Comparison of ENCODE assay signal across 18 cellular contexts in genomic region chr7:128752251-128752650, GRCh38. TPM values are rescaled to one million over a fixed set of nuclear protein-coding genes. Genes with fewer than 3 reads are reported as not detected.
DNase-seq lines count a peak whose midpoint lies in the region; ATAC-seq and TF ChIP-seq lines count a peak whose summit lies in the region.
"Had no signal": no experiment of that assay in that cellular context is flagged by ENCODE, and none has a peak within 500 bp of the region (broad histone marks: within the 10 kb centered on the region; RNA-seq: fewer than 3 reads in every experiment).

No MANE protein-coding gene starts in this region.

- no peak for TF ChIP-seq EP300 in upper lobe of left lung (IDR thresholded peaks at IDR 0.05)

- no peak for TF ChIP-seq POLR2A in upper lobe of left lung (IDR thresholded peaks at IDR 0.05)

- DNase-seq in cardiac muscle cell (ENCODE audit: low read depth in 1 of 2, low spot score in 1 of 2) (no peak), right atrium auricular region (ENCODE audit: low spot score) (no peak), endodermal cell (no peak), left ventricle myocardium inferior (no peak), smooth muscle cell (lab: John Stamatoyannopoulos, UW; ENCODE audit: unreplicated experiment) (no peak), SIG-M5 (lab: John Stamatoyannopoulos, UW) (no peak), upper lobe of left lung (no peak)
- DNase-seq: C1 segment of cervical spinal cord; Caco-2; CD4-positive, alpha-beta memory T cell; DMS153; DND-41; GOT3; HFFc6 had no signal

- no peak overlapping the region for H3K4me3 ChIP-seq in cardiac muscle cell
- H3K4me3 ChIP-seq in right atrium auricular region, result no peak overlapping the region
- H3K4me3 ChIP-seq in endodermal cell (ENCODE audit: low read length), result peak overlapping the region; percentile 26
- peak overlapping the region; percentile 20 for H3K4me3 ChIP-seq in left ventricle myocardium inferior
- no peak overlapping the region for H3K4me3 ChIP-seq in smooth muscle cell
- no peak overlapping the region for H3K4me3 ChIP-seq in upper lobe of left lung
- H3K4me3 ChIP-seq: HAP-1 had no signal

- no peaks in the 10 kb centered on the region for H3K27me3 ChIP-seq in cardiac muscle cell
- no peaks in the 10 kb centered on the region for H3K27me3 ChIP-seq in right atrium auricular region
- no peaks in the 10 kb centered on the region for H3K27me3 ChIP-seq in endodermal cell (ENCODE audit: control insufficient read depth, insufficient read depth, low read length, poor library complexity, severe bottlenecking)
- H3K27me3 ChIP-seq in left ventricle myocardium inferior (ENCODE audit: low read depth), result no peaks in the 10 kb centered on the region
- H3K27me3 ChIP-seq in smooth muscle cell (ENCODE audit: low read depth), result no peaks in the 10 kb centered on the region
- no peaks in the 10 kb centered on the region for H3K27me3 ChIP-seq in upper lobe of left lung

- TF ChIP-seq CTCF in cardiac muscle cell (IDR thresholded peaks at IDR 0.05; ENCODE audit: low read depth, low read length) (no peak), right atrium auricular region (IDR thresholded peaks at IDR 0.05) (no peak), endodermal cell (conservative IDR thresholded peaks at IDR 0.05) (no peak), left ventricle myocardium inferior (IDR thresholded peaks at IDR 0.05; ENCODE audit: borderline replicate concordance) (no peak), smooth muscle cell (IDR thresholded peaks at IDR 0.05; ENCODE audit: borderline replicate concordance, insufficient read depth, poor library complexity, severe bottlenecking) (no peak), upper lobe of left lung (IDR thresholded peaks at IDR 0.05) (no peak)

- H3K27ac ChIP-seq in cardiac muscle cell (peak overlapping the region; percentile 71), right atrium auricular region (peak overlapping the region in 1 of 2 donors; percentile 2), endodermal cell (ENCODE audit: low read depth, low read length) (no peak overlapping the region), left ventricle myocardium inferior (replicated peaks) (peak overlapping the region; percentile 57), smooth muscle cell (ENCODE audit: low read depth) (peak overlapping the region; percentile 43), upper lobe of left lung (no peak overlapping the region)

- peak overlapping the region; percentile 5 for H3K4me2 ChIP-seq in smooth muscle cell

- H3K4me1 ChIP-seq in cardiac muscle cell (ENCODE audit: low read depth) (peaks cover 16% of the 10 kb centered on the region), right atrium auricular region (peaks cover 0 to 38% of the 10 kb centered on the region in 2 donors), endodermal cell (ENCODE audit: control insufficient read depth, insufficient read depth, low read length) (peaks cover 2% of the 10 kb centered on the region), left ventricle myocardium inferior (peaks cover 76% of the 10 kb centered on the region), smooth muscle cell (ENCODE audit: low read depth) (no peaks in the 10 kb centered on the region), upper lobe of left lung (peaks cover 0 to 13% (median 9%) of the 10 kb centered on the region in 4 donors)

- H3K9me3 ChIP-seq in cardiac muscle cell (ENCODE audit: low read depth), result no peaks in the 10 kb centered on the region
- no peaks in the 10 kb centered on the region for H3K9me3 ChIP-seq in right atrium auricular region
- H3K9me3 ChIP-seq in endodermal cell (ENCODE audit: control insufficient read depth, low read length), result no peaks in the 10 kb centered on the region
- H3K9me3 ChIP-seq in left ventricle myocardium inferior (replicated peaks), result no peaks in the 10 kb centered on the region
- no peaks in the 10 kb centered on the region for H3K9me3 ChIP-seq in smooth muscle cell (replicated peaks; ENCODE audit: low read depth)
- H3K9me3 ChIP-seq in upper lobe of left lung, result no peaks in the 10 kb centered on the region
- H3K9me3 ChIP-seq: Caco-2, HAP-1 had no signal

- H3K4me3 Mint-ChIP-seq in endodermal cell, result no peak overlapping the region
- H3K4me3 Mint-ChIP-seq: CD4-positive, alpha-beta memory T cell; HFFc6 had no signal

- H4K20me1 ChIP-seq in smooth muscle cell (ENCODE audit: low read depth), result peaks cover 100% of the 10 kb centered on the region

- no peaks in the 10 kb centered on the region for H3K27me3 Mint-ChIP-seq in endodermal cell (ENCODE audit: insufficient read depth)
- H3K27me3 Mint-ChIP-seq: CD4-positive, alpha-beta memory T cell had no signal

- H3K36me3 ChIP-seq in cardiac muscle cell (peaks cover 56% of the 10 kb centered on the region), right atrium auricular region (peaks cover 66% of the 10 kb centered on the region), endodermal cell (ENCODE audit: control insufficient read depth, insufficient read depth, low read length) (peaks cover 96% of the 10 kb centered on the region), left ventricle myocardium inferior (peaks cover 53% of the 10 kb centered on the region), smooth muscle cell (ENCODE audit: low read depth) (peaks cover 36% of the 10 kb centered on the region), upper lobe of left lung (peaks cover 11 to 92% (median 35%) of the 10 kb centered on the region in 4 donors)

- no CpG with 5 or more reads among the region's 1 CpG for WGBS in endodermal cell (ENCODE audit: insufficient coverage in 1 of 2, insufficient read length in 1 of 2), 2 experiments
- WGBS in smooth muscle cell (ENCODE audit: low lambda C conversion rate), result 100% methylated on average over 1 of the region's 1 CpG
- WGBS in upper lobe of left lung, 2 donors, result 90 to 95% methylated on average over 1 of the region's 1 CpG

- intact Hi-C loops in left ventricle myocardium inferior (cut with micrococcal nuclease), result no loop called here

- H3K27ac Mint-ChIP-seq in endodermal cell, result no peak overlapping the region

- H3K36me3 Mint-ChIP-seq in endodermal cell (ENCODE audit: low read depth), result peaks cover 64% of the 10 kb centered on the region

- peaks cover 56% of the 10 kb centered on the region for H3F3A ChIP-seq in smooth muscle cell (ENCODE audit: low read depth)

- peaks cover 11% of the 10 kb centered on the region for H3K4me1 Mint-ChIP-seq in endodermal cell

- H3K79me2 ChIP-seq in smooth muscle cell (ENCODE audit: low read depth), result peaks cover 84% of the 10 kb centered on the region

- H3K9me3 Mint-ChIP-seq in endodermal cell, result no peaks in the 10 kb centered on the region
- H3K9me3 Mint-ChIP-seq: CD4-positive, alpha-beta memory T cell; HFFc6 had no signal

- H3K9ac ChIP-seq in endodermal cell (ENCODE audit: extremely low read depth, low read length, poor library complexity, severe bottlenecking) (no peak overlapping the region), smooth muscle cell (ENCODE audit: low read depth) (no peak overlapping the region)

- H2AFZ ChIP-seq in smooth muscle cell (ENCODE audit: low read depth), result no peak overlapping the region

- ATAC-seq in upper lobe of left lung (ENCODE audit: low FRiP score in 2 of 2), result no peak

RNA-seq across cellular contexts. Expression of gene CALU, which starts 13.1 kb away (rescaled TPM):
- total RNA-seq in cardiac muscle cell (190 and 231 TPM in 2 replicates), right atrium auricular region (100 to 1,000 TPM; 190 to 286 TPM), endodermal cell (100 to 1,000 TPM; 160 to 186 TPM), left ventricle myocardium inferior (236 TPM), smooth muscle cell (679 and 873 TPM in 2 replicates), upper lobe of left lung (100 to 1,000 TPM in 2 of 6 donors, 10 to 100 TPM in 4; 25.1 to 113 (median 76.6) TPM)
- polyA plus RNA-seq in cardiac muscle cell (305 and 306 TPM in 2 replicates), smooth muscle cell (605 and 783 TPM in 2 replicates)
- polyA plus RNA-seq in endodermal cell (2013, experiment 1 of 2), result 189 TPM
- polyA plus RNA-seq in endodermal cell (2013, experiment 2 of 2), result 189 TPM

RNA-seq across cellular contexts. Expression of gene OPN1SW, which starts 23.3 kb away (rescaled TPM):
- not detected in 2 replicates for total RNA-seq in cardiac muscle cell
- polyA plus RNA-seq in cardiac muscle cell, result 0.74 and 2.1 TPM in 2 replicates
- not detected for total RNA-seq in right atrium auricular region
- not detected for total RNA-seq in endodermal cell
- polyA plus RNA-seq in endodermal cell (2013, experiment 1 of 2), result not detected
- 0.25 TPM for polyA plus RNA-seq in endodermal cell (2013, experiment 2 of 2)
- total RNA-seq in left ventricle myocardium inferior, result not detected
- not detected in 2 replicates for total RNA-seq in smooth muscle cell
- 1.7 and 4.0 TPM in 2 replicates for polyA plus RNA-seq in smooth muscle cell
- not detected for total RNA-seq in upper lobe of left lung
- total RNA-seq: A172; A673; Caco-2; CD4-positive, alpha-beta memory T cell; HFFc6 had no signal
- polyA plus RNA-seq: BJ; CD4-positive, alpha-beta memory T cell had no signal

RNA-seq across cellular contexts. Expression of gene CCDC136, which starts 39.5 kb away (rescaled TPM):
- 12.6 and 26.4 TPM in 2 replicates for total RNA-seq in cardiac muscle cell
- polyA plus RNA-seq in cardiac muscle cell, result 10.7 and 14.9 TPM in 2 replicates
- total RNA-seq in right atrium auricular region, result 1 to 10 TPM; 2.6 to 8.5 TPM
- 10 to 100 TPM; 46.0 to 51.2 TPM for total RNA-seq in endodermal cell
- 53.3 TPM for polyA plus RNA-seq in endodermal cell (2013, experiment 1 of 2)
- polyA plus RNA-seq in endodermal cell (2013, experiment 2 of 2), result 41.1 TPM
- 8.2 TPM for total RNA-seq in left ventricle myocardium inferior
- total RNA-seq in smooth muscle cell, result 2.7 and 3.2 TPM in 2 replicates
- 3.1 and 4.7 TPM in 2 replicates for polyA plus RNA-seq in smooth muscle cell
- total RNA-seq in upper lobe of left lung, result 1 to 10 TPM in 5 of 6 donors, under 1 TPM in 1; 0.46 to 7.2 (median 2.2) TPM

Comparison
In these comparisons a context has a peak if more than half of its experiments do, and no peak if none do; other contexts are left out.
1. H3K4me3 ChIP-seq: peak in endodermal cell (single experiment) and left ventricle myocardium inferior (single experiment); none in cardiac muscle cell (single experiment), right atrium auricular region (0 of 2), smooth muscle cell (single experiment) and upper lobe of left lung (0 of 4).
2. H3K27ac ChIP-seq: peak in cardiac muscle cell (single experiment), left ventricle myocardium inferior (single experiment) and smooth muscle cell (single experiment); none in endodermal cell (single experiment) and upper lobe of left lung (0 of 4).